8 cellular contexts compared by ENCODE assay signal in genomic region chr5:139650031-139650688, GRCh38. TPM values are rescaled to one million over a fixed set of nuclear protein-coding genes. Genes with fewer than 3 reads are reported as not detected.
DNase-seq lines count a peak whose midpoint lies in the region; ATAC-seq and TF ChIP-seq lines count a peak whose summit lies in the region.

No MANE protein-coding gene starts in this region.

- peak; percentile 3 for TF ChIP-seq CTCF in fibroblast of pulmonary artery (IDR thresholded peaks at IDR 0.05; ENCODE audit: low read length, missing control alignments)

- ATAC-seq in HG03139 (IDR thresholded peaks at IDR 0.05; ENCODE audit: unreplicated experiment), result no peak

- DNase-seq in NCI-H524 (lab: John Stamatoyannopoulos, UW) (peak; percentile 27 to 30), NCI-H524 treated with DMSO at 0.1 percent for 48 hours (lab: John Stamatoyannopoulos, UW) (no peak), UCSD-AML1 (lab: John Stamatoyannopoulos, UW; ENCODE audit: unreplicated experiment) (peak; percentile 41), fibroblast of pulmonary artery (ENCODE audit: low read depth) (no peak), occipital lobe (lab: John Stamatoyannopoulos, UW) (peak; percentile 58), GM19240 (ENCODE audit: insufficient read length, low spot score) (no peak)
- DNase-seq in activated effector memory CD4-positive, alpha-beta T cell treated with anti-CD3 and anti-CD28 coated beads, Interleukin-2, amount 50 U/mL, for 16 hours, result no peak

- H3K4me3 ChIP-seq in fibroblast of pulmonary artery (replicated peaks; ENCODE audit: low read depth, low read length), result peak overlapping the region; percentile 70

RNA-seq across cellular contexts. Expression of gene CXXC5, which starts 2.0 kb away (rescaled TPM):
- total RNA-seq in occipital lobe, result 37.1 TPM

Comparison
In these comparisons a context has a peak if more than half of its experiments do, and no peak if none do; other contexts are left out.
1. DNase-seq: peak in NCI-H524 (2 of 2), UCSD-AML1 (single experiment) and occipital lobe (single experiment); none in NCI-H524 treated with DMSO at 0.1 percent for 48 hours (single experiment), fibroblast of pulmonary artery (single experiment), activated effector memory CD4-positive, alpha-beta T cell treated with anti-CD3 and anti-CD28 coated beads, Interleukin-2, amount 50 U/mL, for 16 hours (single experiment) and GM19240 (single experiment).